8 cellular contexts compared by ENCODE assay signal in the genomic region with DNA sequence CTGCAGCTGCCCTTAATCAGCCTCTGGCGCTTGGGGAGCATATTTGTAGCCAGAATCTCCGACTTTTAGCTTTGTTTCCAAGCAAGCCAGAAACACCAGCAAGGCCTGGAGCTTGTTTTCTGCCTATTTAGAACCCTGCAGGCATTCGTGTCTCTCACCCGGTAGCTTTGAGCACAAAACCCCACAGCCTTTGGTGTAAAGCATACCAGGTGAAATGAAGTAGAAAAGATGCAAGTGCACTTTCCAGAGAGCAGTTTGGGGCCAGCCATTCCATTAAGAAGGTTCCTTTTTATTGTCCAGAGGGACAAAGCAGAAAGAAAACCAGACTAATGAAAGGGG. TPM values are rescaled to one million over a fixed set of nuclear protein-coding genes. Genes with fewer than 3 reads are reported as not detected.
DNase-seq lines count a peak whose midpoint lies in the region; ATAC-seq and TF ChIP-seq lines count a peak whose summit lies in the region.

No MANE protein-coding gene starts in this region.

- H3K27me3 ChIP-seq in rectal smooth muscle tissue (ENCODE audit: control insufficient read depth, insufficient read depth, low read length): no peaks in the 10 kb centered on the region

- H3K4me1 ChIP-seq in rectal smooth muscle tissue (ENCODE audit: control insufficient read depth, insufficient read depth, low read length): peaks cover 12% of the 10 kb centered on the region

- H3K9ac ChIP-seq in rectal smooth muscle tissue (ENCODE audit: low read length): peak overlapping the region; percentile 97

- DNase-seq in NB4 (ENCODE audit: low read depth) (no peak), epithelial cell of esophagus (ENCODE audit: low read depth) (no peak), mucosa of gallbladder (ENCODE audit: low spot score) (no peak), DMS53 treated with DMSO at 0.1 percent for 48 hours (lab: John Stamatoyannopoulos, UW; ENCODE audit: unreplicated experiment) (no peak), middle frontal gyrus (ENCODE audit: extremely low spot score, low spot score) (no peak), cortex of kidney (lab: John Stamatoyannopoulos, UW) (no peak)

- peaks cover 7% of the 10 kb centered on the region for H3K36me3 ChIP-seq in rectal smooth muscle tissue (ENCODE audit: control insufficient read depth, insufficient read depth, low read length)

- peak overlapping the region; percentile 85 for H3K4me3 ChIP-seq in NB4 (ENCODE audit: low read depth, low read length)
- H3K4me3 ChIP-seq in epithelial cell of esophagus (ENCODE audit: low read length): peak overlapping the region; percentile 51
- H3K4me3 ChIP-seq in rectal smooth muscle tissue (ENCODE audit: low read length): peak overlapping the region; percentile 98

- no peak for TF ChIP-seq CTCF in NB4 (IDR thresholded peaks at IDR 0.05; ENCODE audit: low read depth, low read length)
- no peak for TF ChIP-seq CTCF in epithelial cell of esophagus (IDR thresholded peaks at IDR 0.05; ENCODE audit: insufficient read depth, low read depth, low read length, missing control alignments)

- no peak for TF ChIP-seq POLR2A in NB4 (IDR thresholded peaks at IDR 0.05; ENCODE audit: extremely low read depth, insufficient read length)

- peak overlapping the region; percentile 100 for H3K27ac ChIP-seq in rectal smooth muscle tissue (ENCODE audit: low read depth, low read length)

- ATAC-seq in GM19023 (IDR thresholded peaks at IDR 0.05; ENCODE audit: unreplicated experiment): peak; percentile 8

RNA-seq across cellular contexts. Expression of a gene that starts 0.7 kb away (rescaled TPM):
- total RNA-seq in mucosa of gallbladder: 12.8 TPM

RNA-seq across cellular contexts. Expression of a gene that starts 0.8 kb away (rescaled TPM):
- 16.9 TPM for total RNA-seq in mucosa of gallbladder

RNA-seq across cellular contexts. Expression of a gene that starts 7.5 kb away (rescaled TPM):
- 9.5 TPM for total RNA-seq in mucosa of gallbladder

RNA-seq across cellular contexts. Expression of a gene that starts 17.3 kb away (rescaled TPM):
- total RNA-seq in mucosa of gallbladder: 3.3 TPM
